ENCODE assay signal across 10 cellular contexts in the genomic region with DNA sequence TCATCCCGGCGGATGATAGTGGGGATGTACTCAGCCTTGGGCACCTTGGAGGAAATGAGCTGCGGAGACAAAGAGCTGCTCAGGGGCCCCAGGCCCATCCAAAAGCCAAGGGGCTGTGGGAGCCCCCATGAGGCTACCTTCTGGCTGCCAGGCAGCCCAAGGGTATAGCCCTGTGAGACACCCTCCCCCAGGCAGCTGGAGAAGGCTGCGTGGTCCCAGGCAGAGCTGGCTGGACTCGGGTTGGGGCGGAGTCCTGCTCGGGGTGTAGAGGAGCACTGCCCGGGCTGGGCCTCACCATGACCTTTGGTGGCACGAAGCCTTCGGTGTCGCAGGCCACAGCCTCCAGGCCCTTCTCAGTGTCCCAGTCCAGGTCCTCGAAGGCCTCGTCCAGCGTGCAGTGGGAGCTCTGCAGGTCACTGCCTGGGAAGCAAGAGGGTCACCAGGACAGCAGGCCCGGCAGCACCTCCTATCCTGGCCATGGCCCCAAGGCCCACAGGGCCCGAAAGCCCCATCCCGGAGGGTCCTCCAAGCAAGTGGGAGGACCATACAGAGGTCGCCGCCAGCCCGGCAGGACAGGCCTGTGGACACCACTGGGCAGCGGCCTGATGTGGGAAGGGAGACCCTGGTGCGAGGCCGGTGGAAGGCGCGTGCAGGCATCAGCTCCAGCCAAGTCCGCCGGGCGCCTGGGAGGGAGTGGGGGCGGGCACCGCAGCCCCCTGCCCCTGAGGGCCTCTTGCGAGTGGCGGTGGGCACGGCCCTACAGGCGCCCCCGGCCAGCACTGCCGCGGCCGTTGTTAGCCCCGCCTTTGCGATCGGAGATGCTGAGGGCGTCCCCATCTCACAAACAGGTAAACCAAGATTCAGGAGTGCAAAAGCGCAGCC. TPM values are rescaled to one million over a fixed set of nuclear protein-coding genes. Genes with fewer than 3 reads are reported as not detected.
DNase-seq lines count a peak whose midpoint lies in the region; ATAC-seq and TF ChIP-seq lines count a peak whose summit lies in the region.
"Had no signal": no experiment of that assay in that cellular context is flagged by ENCODE, and none has a peak within 500 bp of the region (broad histone marks: within the 10 kb centered on the region; RNA-seq: fewer than 3 reads in every experiment).

No MANE protein-coding gene starts in this region.

- no peaks in the 10 kb centered on the region for H3K27me3 ChIP-seq in right lobe of liver
- H3K27me3 ChIP-seq: testis had no signal

- H3K4me1 ChIP-seq in right lobe of liver = peaks cover 0 to 18% (median 3%) of the 10 kb centered on the region in 4 donors

- no peaks in the 10 kb centered on the region for H3K27me3 Mint-ChIP-seq in activated CD4-positive, alpha-beta T cell treated with anti-CD3 and anti-CD28 coated beads, Interleukin-2, amount 10 ng/mL, durations not matched to agents 24 days and 14 days
- H3K27me3 Mint-ChIP-seq in stimulated activated memory B cell treated with anti-CD40 and anti-IgM and Interleukin-4, amounts not matched to agents 10 μg/mL and 1 μg/mL and 100 μg/mL, for 72 hours = no peaks in the 10 kb centered on the region

- peaks cover 25% of the 10 kb centered on the region for H3K4me1 Mint-ChIP-seq in activated CD4-positive, alpha-beta T cell treated with anti-CD3 and anti-CD28 coated beads, Interleukin-2, amount 10 ng/mL, durations not matched to agents 24 days and 14 days
- peaks cover 57% of the 10 kb centered on the region for H3K4me1 Mint-ChIP-seq in stimulated activated memory B cell treated with anti-CD40 and anti-IgM and Interleukin-4, amounts not matched to agents 10 μg/mL and 1 μg/mL and 100 μg/mL, for 72 hours

- H3K4me3 ChIP-seq in choroid plexus epithelial cell (ENCODE audit: low read depth, low read length) (peak overlapping the region; percentile 54), right lobe of liver (peak overlapping the region in 1 of 3 donors; percentile 27)

- H3K9me3 ChIP-seq in right lobe of liver = no peaks in the 10 kb centered on the region
- H3K9me3 ChIP-seq: testis had no signal

- no peak overlapping the region for H3K4me3 Mint-ChIP-seq in activated CD4-positive, alpha-beta T cell treated with anti-CD3 and anti-CD28 coated beads, Interleukin-2, amount 10 ng/mL, durations not matched to agents 24 days and 14 days
- H3K4me3 Mint-ChIP-seq in stimulated activated memory B cell treated with anti-CD40 and anti-IgM and Interleukin-4, amounts not matched to agents 10 μg/mL and 1 μg/mL and 100 μg/mL, for 72 hours = peak overlapping the region; percentile 33

- H3K9me3 Mint-ChIP-seq in activated CD4-positive, alpha-beta T cell treated with anti-CD3 and anti-CD28 coated beads, Interleukin-2, amount 10 ng/mL, durations not matched to agents 24 days and 14 days = no peaks in the 10 kb centered on the region
- H3K9me3 Mint-ChIP-seq in stimulated activated memory B cell treated with anti-CD40 and anti-IgM and Interleukin-4, amounts not matched to agents 10 μg/mL and 1 μg/mL and 100 μg/mL, for 72 hours = peaks cover 5% of the 10 kb centered on the region

- ATAC-seq in right lobe of liver (no peak), GM18517 (IDR thresholded peaks at IDR 0.05; ENCODE audit: unreplicated experiment) (no peak)
- ATAC-seq in stimulated activated memory B cell treated with anti-CD40 and anti-IgM and Interleukin-4, amounts not matched to agents 10 μg/mL and 1 μg/mL and 100 μg/mL, for 72 hours = no peak

- H3K36me3 ChIP-seq in right lobe of liver = peaks cover 0 to 4% (median 0%) of the 10 kb centered on the region in 4 donors

- H3K36me3 Mint-ChIP-seq in activated CD4-positive, alpha-beta T cell treated with anti-CD3 and anti-CD28 coated beads, Interleukin-2, amount 10 ng/mL, durations not matched to agents 24 days and 14 days (ENCODE audit: low read depth) = peaks cover 34% of the 10 kb centered on the region
- peaks cover 39% of the 10 kb centered on the region for H3K36me3 Mint-ChIP-seq in stimulated activated memory B cell treated with anti-CD40 and anti-IgM and Interleukin-4, amounts not matched to agents 10 μg/mL and 1 μg/mL and 100 μg/mL, for 72 hours

- intact Hi-C loops in activated CD4-positive, alpha-beta T cell treated with anti-CD3 and anti-CD28 coated beads, Interleukin-2, amount 10 ng/mL, durations not matched to agents 24 days and 14 days (cut with micrococcal nuclease) = loop anchor here (5.0 to 10.0 kb wide), 2 partner anchors 658 to 971 kb away; a partner anchor contains a TSS
- intact Hi-C loops in right lobe of liver (cut with DNase I) = no loop called here

- 77% methylated on average over 10 of the region's 43 CpGs for WGBS in right lobe of liver (ENCODE audit: insufficient coverage, low coverage, low lambda C conversion rate, missing lambda C conversion rate)

- no peak overlapping the region for H3K27ac Mint-ChIP-seq in activated CD4-positive, alpha-beta T cell treated with anti-CD3 and anti-CD28 coated beads, Interleukin-2, amount 10 ng/mL, durations not matched to agents 24 days and 14 days
- H3K27ac Mint-ChIP-seq in stimulated activated memory B cell treated with anti-CD40 and anti-IgM and Interleukin-4, amounts not matched to agents 10 μg/mL and 1 μg/mL and 100 μg/mL, for 72 hours = no peak overlapping the region

- H3K27ac ChIP-seq in right lobe of liver = no peak overlapping the region
- H3K27ac ChIP-seq: testis had no signal

- no peak for TF ChIP-seq CTCF in choroid plexus epithelial cell (conservative IDR thresholded peaks at IDR 0.05; ENCODE audit: low read depth, low read length)
- TF ChIP-seq CTCF in right lobe of liver (IDR thresholded peaks at IDR 0.05) = no peak

- DNase-seq in activated CD4-positive, alpha-beta T cell treated with anti-CD3 and anti-CD28 coated beads, Interleukin-2, amount 10 ng/mL, durations not matched to agents 24 days and 14 days = peak; percentile 62
- DNase-seq in activated CD4-positive, alpha-beta T cell treated with anti-CD3 and anti-CD28 coated beads, Interleukin-2, amount 50 U/mL, for 4 hours = no peak
- DNase-seq in choroid plexus epithelial cell (ENCODE audit: low read depth) = no peak
- DNase-seq in right lobe of liver = peak; percentile 51 to 72 (median 65)
- DNase-seq in AML-193 (lab: John Stamatoyannopoulos, UW) = no peak
- DNase-seq in amniotic stem cell (lab: John Stamatoyannopoulos, UW) = no peak

- TF ChIP-seq POLR2A in right lobe of liver (IDR thresholded peaks at IDR 0.05) = no peak

RNA-seq across cellular contexts. Expression of a gene that starts 6.1 kb away (rescaled TPM):
- total RNA-seq in activated CD4-positive, alpha-beta T cell treated with anti-CD3 and anti-CD28 coated beads, Interleukin-2, amount 10 ng/mL, durations not matched to agents 24 days and 14 days = 68.6 and 69.6 TPM in 2 replicates
- total RNA-seq in right lobe of liver = 10 to 100 TPM; 15.6 to 55.4 (median 20.1) TPM

RNA-seq across cellular contexts. Expression of a gene that starts 11.8 kb away (rescaled TPM):
- not detected in 2 replicates for total RNA-seq in activated CD4-positive, alpha-beta T cell treated with anti-CD3 and anti-CD28 coated beads, Interleukin-2, amount 10 ng/mL, durations not matched to agents 24 days and 14 days
- 10 to 100 TPM in 2 of 6 experiments, 1 to 10 TPM in 4; 3.3 to 11.5 (median 7.5) TPM for total RNA-seq in right lobe of liver
- total RNA-seq: lower leg skin had no signal

RNA-seq across cellular contexts. Expression of a gene that starts 29.8 kb away (rescaled TPM):
- total RNA-seq in activated CD4-positive, alpha-beta T cell treated with anti-CD3 and anti-CD28 coated beads, Interleukin-2, amount 10 ng/mL, durations not matched to agents 24 days and 14 days = 0.30 and 0.36 TPM in 2 replicates
- total RNA-seq in right lobe of liver = 1 to 10 TPM; 4.7 to 8.0 (median 5.7) TPM

RNA-seq across cellular contexts. Expression of a gene that starts 30.0 kb away (rescaled TPM):
- total RNA-seq in activated CD4-positive, alpha-beta T cell treated with anti-CD3 and anti-CD28 coated beads, Interleukin-2, amount 10 ng/mL, durations not matched to agents 24 days and 14 days = 4.4 and 5.2 TPM in 2 replicates
- total RNA-seq in right lobe of liver = 10 to 100 TPM in 3 of 6 experiments, 1 to 10 TPM in 3; 3.3 to 14.4 (median 10.6) TPM

Comparison
In these comparisons a context has a peak if more than half of its experiments do, and no peak if none do; other contexts are left out.
1. DNase-seq: peak in activated CD4-positive, alpha-beta T cell treated with anti-CD3 and anti-CD28 coated beads, Interleukin-2, amount 10 ng/mL, durations not matched to agents 24 days and 14 days (single experiment) and right lobe of liver (3 of 3); none in activated CD4-positive, alpha-beta T cell treated with anti-CD3 and anti-CD28 coated beads, Interleukin-2, amount 50 U/mL, for 4 hours (0 of 2), choroid plexus epithelial cell (single experiment), AML-193 (0 of 2) and amniotic stem cell (single experiment).